Comparison of ENCODE assay signal across 1 cellular context in the genomic region with DNA sequence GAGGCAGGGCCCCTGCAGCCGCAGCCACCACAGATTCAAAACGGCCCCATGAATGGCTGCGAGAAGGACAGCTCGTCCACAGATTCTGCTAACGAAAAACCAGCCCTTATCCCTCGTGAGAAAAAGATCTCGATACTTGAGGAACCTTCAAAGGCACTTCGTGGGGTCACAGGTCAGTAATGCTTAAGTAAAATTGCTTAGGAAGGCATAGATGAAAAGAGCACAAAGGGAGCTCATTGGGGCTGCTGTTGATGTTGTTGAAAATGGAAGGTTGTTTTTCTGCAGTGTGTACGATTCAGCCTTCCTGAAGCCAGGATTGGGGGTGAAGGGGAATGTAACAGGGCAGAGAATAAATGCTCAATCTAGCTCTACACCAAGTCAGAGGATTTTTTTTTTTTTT.
TF ChIP-seq lines count a peak whose summit lies in the region.

No MANE protein-coding gene starts in this region.

TF ChIP-seq in HepG2, 621 proteins besides CTCF, POLR2A, EP300 and RAD21 (continued from another document):
- TF ChIP-seq, protein P1, sequence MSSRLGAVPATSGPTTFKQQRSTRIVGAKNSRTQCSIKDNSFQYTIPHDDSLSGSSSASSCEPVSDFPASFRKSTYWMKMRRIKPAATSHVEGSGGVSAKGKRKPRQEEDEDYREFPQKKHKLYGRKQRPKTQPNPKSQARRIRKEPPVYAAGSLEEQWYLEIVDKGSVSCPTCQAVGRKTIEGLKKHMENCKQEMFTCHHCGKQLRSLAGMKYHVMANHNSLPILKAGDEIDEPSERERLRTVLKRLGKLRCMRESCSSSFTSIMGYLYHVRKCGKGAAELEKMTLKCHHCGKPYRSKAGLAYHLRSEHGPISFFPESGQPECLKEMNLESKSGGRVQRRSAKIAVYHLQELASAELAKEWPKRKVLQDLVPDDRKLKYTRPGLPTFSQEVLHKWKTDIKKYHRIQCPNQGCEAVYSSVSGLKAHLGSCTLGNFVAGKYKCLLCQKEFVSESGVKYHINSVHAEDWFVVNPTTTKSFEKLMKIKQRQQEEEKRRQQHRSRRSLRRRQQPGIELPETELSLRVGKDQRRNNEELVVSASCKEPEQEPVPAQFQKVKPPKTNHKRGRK (CRISPR knock-in tag; IDR thresholded peaks at IDR 0.05): no peak
- TF ChIP-seq ZNF75D (CRISPR knock-in tag; IDR thresholded peaks at IDR 0.05; ENCODE audit: borderline replicate concordance): no peak
- no peak for TF ChIP-seq ZNF468 (CRISPR knock-in tag; IDR thresholded peaks at IDR 0.05)
